In genomic region chr1:222632749-222633148, GRCh38 we compare ENCODE assay signal across 19 cellular contexts.
"Had no signal": no experiment of that assay in that cellular context is flagged by ENCODE, and none has a peak within 500 bp of the region (broad histone marks: within the 10 kb centered on the region; RNA-seq: fewer than 3 reads in every experiment).

No MANE protein-coding gene starts in this region.

- H3K27me3 ChIP-seq: SJSA1 had no signal

- H3K4me1 ChIP-seq: SJSA1 had no signal

- DNase-seq: IMR-90, Karpas-422, KG1, MM.1S, NCI-H1105, NCI-H1436 treated with DMSO at 0.1 percent for 48 hours, NCI-H1694, NCI-H187 treated with DMSO at 0.1 percent for 48 hours, NCI-H2171 treated with DMSO at 0.1 percent for 48 hours, NCI-H345, NCI-H446 treated with DMSO at 0.1 percent for 48 hours, NCI-H510A treated with DMSO at 0.1 percent for 48 hours, NCI-H526, NCI-H82, Right ventricle myocardium superior, RPMI8226, SIG-M5 had no signal

- H3K9me3 ChIP-seq: SJSA1 had no signal

- H3K4me3 ChIP-seq: SJSA1, SK-N-MC had no signal

- H3K27ac ChIP-seq: SJSA1, SK-N-MC had no signal
